ENCODE assay signal across 16 cellular contexts in the genomic region with DNA sequence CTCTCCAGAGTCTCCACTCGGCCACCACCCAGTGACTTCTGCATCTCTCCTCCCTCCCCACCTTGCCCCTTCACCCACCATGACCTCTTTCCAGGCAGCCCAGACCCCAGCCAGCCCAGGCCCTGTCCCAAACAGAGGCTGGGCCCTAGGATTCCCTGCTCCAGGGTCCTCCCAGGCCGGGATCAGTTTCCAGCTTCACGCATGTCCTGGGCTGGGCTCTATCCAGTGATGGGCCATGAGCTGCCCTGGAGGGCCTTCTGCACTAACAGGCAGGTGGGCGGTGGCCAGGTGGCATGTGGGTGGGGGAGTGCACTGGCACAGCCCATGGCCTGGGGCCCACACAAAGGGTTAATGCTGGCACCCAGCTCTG.
"Had no signal": no experiment of that assay in that cellular context is flagged by ENCODE, and none has a peak within 500 bp of the region (broad histone marks: within the 10 kb centered on the region; RNA-seq: fewer than 3 reads in every experiment).

No MANE protein-coding gene starts in this region.

- H3K27ac ChIP-seq: adrenal gland, hepatocyte, neural progenitor cell, pancreas, SK-N-MC, upper lobe of left lung had no signal

- H3K27me3 ChIP-seq: adrenal gland, hepatocyte, neural progenitor cell, pancreas, upper lobe of left lung had no signal

- DNase-seq: activated naive CD4-positive, alpha-beta T cell treated with anti-CD3 and anti-CD28 coated beads for 36 hours; activated T-cell treated with anti-CD3 and anti-CD28 coated beads for 4 hours; adrenal gland; islet precursor cell; mesendoderm; stimulated activated CD4-positive, alpha-beta T cell treated with anti-CD3 and anti-CD28 coated beads, Interleukin-15, amount 100 ng/mL, for 24 hours; stimulated activated CD4-positive, alpha-beta T cell treated with anti-CD3 and anti-CD28 coated beads, Interleukin-4, amount 100 ng/mL, for 24 hours; stimulated activated naive CD4-positive, alpha-beta T cell treated with Interleukin-2 at 50 U/mL for 16 hours; T-cell; T-helper 9 cell had no signal

- H3K9me3 ChIP-seq: adrenal gland, pancreas, upper lobe of left lung had no signal

- H3K4me1 ChIP-seq: neural progenitor cell had no signal

- ATAC-seq: activated CD4-positive, CD25-positive, alpha-beta regulatory T cell treated with anti-CD3 and anti-CD28 coated beads, Interleukin-2, amount 50 U/mL, for 24 hours; T-cell had no signal

- H3K36me3 ChIP-seq: neural progenitor cell had no signal

- H3K4me3 ChIP-seq: adrenal gland, hepatocyte, neural progenitor cell, pancreas, SK-N-MC, upper lobe of left lung had no signal
